Comparison of ENCODE assay signal across 1 cellular context in genomic region chr1:31040038-31040437, GRCh38.
TF ChIP-seq lines count a peak whose summit lies in the region.

No MANE protein-coding gene starts in this region.

TF ChIP-seq in HepG2, 621 proteins besides CTCF, POLR2A, EP300 and RAD21 (continued from another document and continues in another):
- TF ChIP-seq ARID5B (CRISPR knock-in tag; IDR thresholded peaks at IDR 0.05) (peak; percentile 20; the same call in 1 of the 2 replicates), ASH2L (IDR thresholded peaks at IDR 0.05; ENCODE audit: insufficient read length, low read depth, low read length) (no peak), ZNF329 (CRISPR knock-in tag; IDR thresholded peaks at IDR 0.05; ENCODE audit: low read depth) (no peak), ADNP (CRISPR knock-in tag; IDR thresholded peaks at IDR 0.05) (no peak), ZHX2 (IDR thresholded peaks at IDR 0.05; ENCODE audit: low read depth) (no peak), ZHX2 (CRISPR knock-in tag; IDR thresholded peaks at IDR 0.05; ENCODE audit: borderline replicate concordance) (no peak), SATB2 (CRISPR knock-in tag; IDR thresholded peaks at IDR 0.05) (no peak), ZNF710 (CRISPR knock-in tag; IDR thresholded peaks at IDR 0.05; ENCODE audit: borderline replicate concordance) (no peak), GATAD2A (CRISPR knock-in tag; IDR thresholded peaks at IDR 0.05) (peak; percentile 40; the same call in 1 of the 2 replicates), ETV5 (CRISPR knock-in tag; IDR thresholded peaks at IDR 0.05; ENCODE audit: borderline replicate concordance) (peak; percentile 85; the same call in 1 of the 2 replicates), ZNF83 (CRISPR knock-in tag; IDR thresholded peaks at IDR 0.05; ENCODE audit: borderline replicate concordance) (no peak), ZNF607 (CRISPR knock-in tag; IDR thresholded peaks at IDR 0.05; ENCODE audit: borderline replicate concordance) (no peak), ZNF609 (CRISPR knock-in tag; IDR thresholded peaks at IDR 0.05; ENCODE audit: borderline replicate concordance) (0 out of 2 replicates have a peak, but pooled peaks have one; percentile 38), NFIB (CRISPR knock-in tag; IDR thresholded peaks at IDR 0.05; ENCODE audit: borderline replicate concordance) (no peak), RFXANK (CRISPR knock-in tag; IDR thresholded peaks at IDR 0.05) (no peak), RERE (CRISPR knock-in tag; IDR thresholded peaks at IDR 0.05; ENCODE audit: low read depth) (no peak)
